Comparison of ENCODE assay signal across 25 cellular contexts in genomic region chr18:47679864-47680263, GRCh38.
DNase-seq lines count a peak whose midpoint lies in the region; ATAC-seq lines count a peak whose summit lies in the region.
"Had no signal": no experiment of that assay in that cellular context is flagged by ENCODE, and none has a peak within 500 bp of the region (broad histone marks: within the 10 kb centered on the region; RNA-seq: fewer than 3 reads in every experiment).

No MANE protein-coding gene starts in this region.

- H3K4me3 Mint-ChIP-seq in naive B cell (peak overlapping the region in 5 of 8 donors; percentile 14 to 87 (median 59)), T-helper 17 cell (no peak overlapping the region)
- H3K4me3 Mint-ChIP-seq: activated CD8-positive, alpha-beta T cell treated with anti-CD3 and anti-CD28 coated beads, Interleukin-2, amount 10 ng/mL, durations not matched to agents 7 days and 5 days; CD8-positive, alpha-beta T cell; endodermal cell; stimulated activated naive CD8-positive, alpha-beta T cell treated with anti-CD3 and anti-CD28 coated beads, Interleukin-15, Interleukin-2, amounts not matched to agents 100 ng/mL and 50 ng/mL, for 24 hours had no signal

- peak; percentile 50 for DNase-seq in naive B cell
- DNase-seq in epidermal melanocyte (ENCODE audit: insufficient read length, low spot score), result no peak
- DNase-seq in G401 (ENCODE audit: low spot score), result no peak
- DNase-seq in activated naive CD4-positive, alpha-beta T cell (lab: John Stamatoyannopoulos, UW), result no peak
- DNase-seq in T-helper 17 cell, result no peak
- DNase-seq: activated CD8-positive, alpha-beta T cell treated with anti-CD3 and anti-CD28 coated beads, Interleukin-2, amount 10 ng/mL, durations not matched to agents 7 days and 5 days; activated gamma-delta T cell treated with Interleukin-2 at 50 U/mL for 16 hours; amniotic stem cell; CD8-positive, alpha-beta T cell; cortex of kidney; endodermal cell; lower lobe of right lung; MG63; NCI-H1417 treated with DMSO at 0.1 percent for 48 hours; NCI-H2107; SK-N-SH; stimulated activated CD4-positive, alpha-beta T cell treated with anti-CD3 and anti-CD28 coated beads, Interleukin-2, amount 100 ng/mL, for 48 hours; T-helper 9 cell; tibial artery had no signal

- H3K36me3 Mint-ChIP-seq in naive B cell, result no peaks in the 10 kb centered on the region
- no peaks in the 10 kb centered on the region for H3K36me3 Mint-ChIP-seq in T-helper 17 cell (ENCODE audit: low read depth)
- H3K36me3 Mint-ChIP-seq: CD8-positive, alpha-beta T cell had no signal

- in situ Hi-C loops in G401 (cut with HindIII; ENCODE audit: low sequenced_read_pairs), result no loop called here

- H3K9me3 Mint-ChIP-seq in naive B cell, result peaks cover 0 to 3% (median 0%) of the 10 kb centered on the region in 7 donors
- H3K9me3 Mint-ChIP-seq: CD8-positive, alpha-beta T cell; endodermal cell; stimulated activated naive CD8-positive, alpha-beta T cell treated with anti-CD3 and anti-CD28 coated beads, Interleukin-15, Interleukin-2, amounts not matched to agents 100 ng/mL and 50 ng/mL, for 24 hours had no signal

- H3K9me3 ChIP-seq in T-helper 17 cell (ENCODE audit: control insufficient read depth, low read length, poor library complexity, severe bottlenecking), result no peaks in the 10 kb centered on the region
- H3K9me3 ChIP-seq: gastroesophageal sphincter, lower lobe of right lung, MG63, neutrophil, SK-N-SH, tibial artery had no signal

- peaks cover 38 to 69% (median 47%) of the 10 kb centered on the region in 3 donors for H3K4me1 Mint-ChIP-seq in naive B cell
- H3K4me1 Mint-ChIP-seq in T-helper 17 cell, result no peaks in the 10 kb centered on the region
- H3K4me1 Mint-ChIP-seq: endodermal cell had no signal

- ATAC-seq in GM18498 (IDR thresholded peaks at IDR 0.05; ENCODE audit: unreplicated experiment), result peak; percentile 85
- peak; percentile 89 for ATAC-seq in GM21528 (IDR thresholded peaks at IDR 0.05; ENCODE audit: low FRiP score, unreplicated experiment)
- peak; percentile 66 for ATAC-seq in HG03378 (IDR thresholded peaks at IDR 0.05; ENCODE audit: unreplicated experiment)
- peak; percentile 76 to 77 for ATAC-seq in naive B cell (ENCODE audit: low read depth in 2 of 2)
- ATAC-seq in T-helper 17 cell, result no peak
- ATAC-seq: activated CD8-positive, alpha-beta T cell treated with anti-CD3 and anti-CD28 coated beads, Interleukin-2, amount 10 ng/mL, durations not matched to agents 7 days and 5 days; CD8-positive, alpha-beta T cell; gastroesophageal sphincter; lower lobe of right lung had no signal

- H3K27me3 Mint-ChIP-seq in naive B cell, result no peaks in the 10 kb centered on the region
- H3K27me3 Mint-ChIP-seq in T-helper 17 cell, result peaks cover 24% of the 10 kb centered on the region

- H3K27ac Mint-ChIP-seq in naive B cell (peak overlapping the region in 4 of 6 donors; percentile 29 to 96 (median 86)), T-helper 17 cell (no peak overlapping the region)
- H3K27ac Mint-ChIP-seq: activated CD8-positive, alpha-beta T cell treated with anti-CD3 and anti-CD28 coated beads, Interleukin-2, amount 10 ng/mL, durations not matched to agents 7 days and 5 days; CD8-positive, alpha-beta T cell; endodermal cell; stimulated activated naive CD8-positive, alpha-beta T cell treated with anti-CD3 and anti-CD28 coated beads, Interleukin-15, Interleukin-2, amounts not matched to agents 100 ng/mL and 50 ng/mL, for 24 hours had no signal
